In genomic region chr7:39432807-39433416, GRCh38 we compare ENCODE assay signal across 28 cellular contexts.
"Had no signal": no experiment of that assay in that cellular context is flagged by ENCODE, and none has a peak within 500 bp of the region (broad histone marks: within the 10 kb centered on the region; RNA-seq: fewer than 3 reads in every experiment).

No MANE protein-coding gene starts in this region.

- H3K36me3 Mint-ChIP-seq: activated CD4-positive, alpha-beta memory T cell treated with anti-CD3 and anti-CD28 coated beads for 36 hours; activated naive CD4-positive, alpha-beta T cell treated with anti-CD3 and anti-CD28 coated beads, Interleukin-2, amount 50 U/mL, for 72 hours had no signal

- H3K27ac Mint-ChIP-seq: activated CD4-positive, alpha-beta memory T cell treated with anti-CD3 and anti-CD28 coated beads for 36 hours; activated naive CD4-positive, alpha-beta T cell treated with anti-CD3 and anti-CD28 coated beads for 36 hours; activated naive CD4-positive, alpha-beta T cell treated with anti-CD3 and anti-CD28 coated beads, Interleukin-2, amount 50 U/mL, for 72 hours; activated T-helper 1 cell treated with anti-CD3 and anti-CD28 coated beads, Interleukin-12 subunit alpha, Interleukin-12 subunit beta, Interleukin-2, Interleukin-4 antibody, amounts not matched to agents 30 ng/mL and 10 ng/mL and 1 ng/mL, durations not matched to agents 14 hours and 24 hours and 36 hours; brain had no signal

- H3K4me2 ChIP-seq: KMS-11 had no signal

- H3K36me3 ChIP-seq: adrenal gland, WERI-Rb-1 had no signal

- H3K9me3 Mint-ChIP-seq: activated CD4-positive, alpha-beta memory T cell treated with anti-CD3 and anti-CD28 coated beads for 36 hours; activated naive CD4-positive, alpha-beta T cell treated with anti-CD3 and anti-CD28 coated beads for 36 hours; activated naive CD4-positive, alpha-beta T cell treated with anti-CD3 and anti-CD28 coated beads, Interleukin-2, amount 50 U/mL, for 72 hours; activated T-cell treated with anti-CD3 and anti-CD28 coated beads, Interleukin-2, amount 50 U/mL, for 4 hours; activated T-helper 1 cell treated with anti-CD3 and anti-CD28 coated beads, Interleukin-12 subunit alpha, Interleukin-12 subunit beta, Interleukin-2, Interleukin-4 antibody, amounts not matched to agents 30 ng/mL and 10 ng/mL and 1 ng/mL, durations not matched to agents 14 hours and 24 hours and 36 hours had no signal

- ATAC-seq: activated naive CD4-positive, alpha-beta T cell treated with anti-CD3 and anti-CD28 coated beads, Interleukin-2, amount 50 U/mL, for 72 hours; activated T-cell treated with anti-CD3 and anti-CD28 coated beads, Interleukin-2, amount 50 U/mL, for 4 hours had no signal

- H3K4me3 Mint-ChIP-seq: activated CD4-positive, alpha-beta memory T cell treated with anti-CD3 and anti-CD28 coated beads for 36 hours; activated naive CD4-positive, alpha-beta T cell treated with anti-CD3 and anti-CD28 coated beads for 36 hours; activated T-cell treated with anti-CD3 and anti-CD28 coated beads, Interleukin-2, amount 50 U/mL, for 4 hours; activated T-helper 1 cell treated with anti-CD3 and anti-CD28 coated beads, Interleukin-12 subunit alpha, Interleukin-12 subunit beta, Interleukin-2, Interleukin-4 antibody, amounts not matched to agents 30 ng/mL and 10 ng/mL and 1 ng/mL, durations not matched to agents 14 hours and 24 hours and 36 hours; brain had no signal

- H3K9ac ChIP-seq: KMS-11 had no signal

- DNase-seq: activated CD4-positive, alpha-beta memory T cell treated with anti-CD3 and anti-CD28 coated beads for 36 hours; activated CD4-positive, alpha-beta T cell treated with anti-CD3 and anti-CD28 coated beads, Interleukin-2, amount 50 U/mL, for 1 hour; activated CD8-positive, alpha-beta memory T cell treated with anti-CD3 and anti-CD28 coated beads, Interleukin-2, amount 50 U/mL, for 4 hours; activated gamma-delta T cell treated with Interleukin-2 at 50 U/mL for 16 hours; activated naive CD4-positive, alpha-beta T cell treated with anti-CD3 and anti-CD28 coated beads for 36 hours; activated T-cell treated with anti-CD3 and anti-CD28 coated beads for 4 hours; activated T-cell treated with anti-CD3 and anti-CD28 coated beads, Interleukin-2, amount 50 U/mL, for 4 hours; adrenal gland; anterior cingulate cortex; caudate nucleus; cerebellar nuclear complex; NCI-H1092 treated with DMSO at 0.1 percent for 48 hours; NCI-H1417; NCI-H146; NCI-H187; NCI-H2029 treated with DMSO at 0.1 percent for 48 hours; NCI-H2107; NCI-H226; NCI-H524 treated with DMSO at 0.1 percent for 48 hours; NCI-H748 treated with DMSO at 0.1 percent for 48 hours; OCI-M1; Right ventricle myocardium superior; T1000; WERI-Rb-1 had no signal

- H3K27me3 ChIP-seq: adrenal gland had no signal

- H3K9me3 ChIP-seq: adrenal gland had no signal

- H3K27ac ChIP-seq: adrenal gland, KMS-11, WERI-Rb-1 had no signal

- H3K4me3 ChIP-seq: adrenal gland had no signal
